In the genomic region with DNA sequence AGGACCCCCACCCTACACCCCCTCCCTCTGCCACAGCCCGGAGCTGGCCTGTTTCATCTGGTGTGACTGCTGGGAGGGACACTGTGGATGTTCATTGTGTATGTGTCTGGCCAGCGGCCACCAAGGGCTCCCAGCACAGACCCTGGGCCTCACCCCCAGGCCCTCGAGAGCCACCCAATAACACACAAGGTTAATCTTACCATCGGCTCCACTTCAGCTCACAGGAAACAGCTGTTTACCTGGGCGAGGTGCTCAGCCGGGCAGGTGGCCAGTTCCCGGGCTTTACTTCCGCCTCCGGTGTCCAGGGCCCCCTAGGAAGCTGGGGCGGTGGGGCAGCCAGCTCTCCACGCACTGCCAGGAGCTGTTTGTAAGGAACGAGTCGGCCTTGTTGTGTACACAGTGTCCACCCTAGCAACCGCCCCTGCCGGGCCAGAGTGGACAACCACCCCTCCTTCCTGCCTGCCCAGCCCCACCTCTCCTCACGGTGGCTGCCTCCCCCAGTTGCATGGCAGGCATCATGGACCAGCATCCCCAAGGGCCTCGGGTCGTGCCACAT, we compare ENCODE assay signal across 14 cellular contexts. TPM values are rescaled to one million over a fixed set of nuclear protein-coding genes. Genes with fewer than 3 reads are reported as not detected.
A peak's percentile ranks its signal among the peaks of the same experiment; 100 is the strongest.
DNase-seq lines count a peak whose midpoint lies in the region; ATAC-seq and TF ChIP-seq lines count a peak whose summit lies in the region.
"Had no signal": no experiment of that assay in that cellular context is flagged by ENCODE, and none has a peak within 500 bp of the region (broad histone marks: within the 10 kb centered on the region; RNA-seq: fewer than 3 reads in every experiment).

No MANE protein-coding gene starts in this region.

- CTCF ChIA-PET in CD4-positive, alpha-beta memory T cell (lab: Charles Lee; ENCODE audit: partially characterized antibody) = no interaction called here
- CTCF ChIA-PET in activated naive CD4-positive, alpha-beta T cell treated with anti-CD3 and anti-CD28 coated beads for 36 hours (lab: Charles Lee) = interaction anchor here (0.6 kb wide), 1 partner anchor 45 kb away, joined by 3 read pairs; no protein-coding TSS in a partner anchor

- no peak overlapping the region for H3K27ac Mint-ChIP-seq in CD4-positive, alpha-beta memory T cell
- no peak overlapping the region for H3K27ac Mint-ChIP-seq in activated naive CD4-positive, alpha-beta T cell treated with anti-CD3 and anti-CD28 coated beads for 36 hours

- no peak for ATAC-seq in HG02798 (IDR thresholded peaks at IDR 0.05; ENCODE audit: poor library complexity, unreplicated experiment)

- peak overlapping the region; percentile 58 for H3K27ac ChIP-seq in BLaER1
- peak overlapping the region; percentile 33 to 58 for H3K27ac ChIP-seq in breast epithelium
- H3K27ac ChIP-seq in CD4-positive, alpha-beta memory T cell (ENCODE audit: low read depth, low read length) = no peak overlapping the region
- H3K27ac ChIP-seq: thoracic aorta had no signal

- H3K36me3 ChIP-seq in BLaER1 (peaks cover 16% of the 10 kb centered on the region; the same call in 1 of the 2 replicates), breast epithelium (no peaks in the 10 kb centered on the region)
- H3K36me3 ChIP-seq in CD4-positive, alpha-beta memory T cell (ENCODE audit: insufficient read depth, low read length) = no peaks in the 10 kb centered on the region
- H3K36me3 ChIP-seq: thoracic aorta had no signal

- DNase-seq in NCI-H1092 treated with DMSO at 0.1 percent for 48 hours (lab: John Stamatoyannopoulos, UW) = peak; percentile 55
- peak; percentile 38 to 83 for DNase-seq in breast epithelium (ENCODE audit: low spot score in 2 of 2)
- peak; percentile 24 for DNase-seq in medulla oblongata (ENCODE audit: extremely low spot score)
- DNase-seq in CD4-positive, alpha-beta memory T cell = no peak
- DNase-seq in activated naive CD4-positive, alpha-beta T cell treated with anti-CD3 and anti-CD28 coated beads for 36 hours = no peak
- no peak for DNase-seq in NCI-H526 (lab: John Stamatoyannopoulos, UW)
- DNase-seq: activated CD4-positive, alpha-beta T cell treated with anti-CD3 and anti-CD28 coated beads for 4 hours; activated naive CD4-positive, alpha-beta T cell; NCI-H187 treated with DMSO at 0.1 percent for 48 hours had no signal

- H3K4me1 Mint-ChIP-seq in CD4-positive, alpha-beta memory T cell = peaks cover 0 to 2% (median 0%) of the 10 kb centered on the region in 4 donors
- no peaks in the 10 kb centered on the region for H3K4me1 Mint-ChIP-seq in activated naive CD4-positive, alpha-beta T cell treated with anti-CD3 and anti-CD28 coated beads for 36 hours (ENCODE audit: low read depth)

- no peak overlapping the region for H3K4me3 Mint-ChIP-seq in CD4-positive, alpha-beta memory T cell
- no peak overlapping the region for H3K4me3 Mint-ChIP-seq in activated naive CD4-positive, alpha-beta T cell treated with anti-CD3 and anti-CD28 coated beads for 36 hours
- H3K4me3 Mint-ChIP-seq: central memory CD8-positive, alpha-beta T cell had no signal

- H3K27me3 ChIP-seq in BLaER1 (no peaks in the 10 kb centered on the region), breast epithelium (no peaks in the 10 kb centered on the region)
- H3K27me3 ChIP-seq in CD4-positive, alpha-beta memory T cell (ENCODE audit: insufficient read depth, low read length) = no peaks in the 10 kb centered on the region

- H3K4me1 ChIP-seq in BLaER1 = peaks cover 75% of the 10 kb centered on the region
- peaks cover 0 to 7% of the 10 kb centered on the region in 2 donors for H3K4me1 ChIP-seq in breast epithelium
- H3K4me1 ChIP-seq in CD4-positive, alpha-beta memory T cell (ENCODE audit: insufficient read depth, low read length) = no peaks in the 10 kb centered on the region

- TF ChIP-seq POLR2A in breast epithelium (IDR thresholded peaks at IDR 0.05) = no peak

- H3K4me3 ChIP-seq in BLaER1 (no peak overlapping the region), breast epithelium (no peak overlapping the region)
- no peak overlapping the region for H3K4me3 ChIP-seq in CD4-positive, alpha-beta memory T cell (ENCODE audit: low read length in 2 of 2)
- H3K4me3 ChIP-seq: thoracic aorta had no signal

- no peaks in the 10 kb centered on the region for H3K9me3 Mint-ChIP-seq in CD4-positive, alpha-beta memory T cell
- H3K9me3 Mint-ChIP-seq in activated naive CD4-positive, alpha-beta T cell treated with anti-CD3 and anti-CD28 coated beads for 36 hours = no peaks in the 10 kb centered on the region
- H3K9me3 Mint-ChIP-seq: central memory CD8-positive, alpha-beta T cell had no signal

- H4K20me1 ChIP-seq in BLaER1 = 0 out of 2 replicates have a peak, but pooled peaks cover 12% of the 10 kb centered on the region

- H3K9me3 ChIP-seq in BLaER1 (no peaks in the 10 kb centered on the region), breast epithelium (no peaks in the 10 kb centered on the region)
- H3K9me3 ChIP-seq in CD4-positive, alpha-beta memory T cell (ENCODE audit: control insufficient read depth in 1 of 2, low read length in 2 of 2) = no peaks in the 10 kb centered on the region
- H3K9me3 ChIP-seq: thoracic aorta had no signal

- no peaks in the 10 kb centered on the region for H3K27me3 Mint-ChIP-seq in CD4-positive, alpha-beta memory T cell
- H3K27me3 Mint-ChIP-seq in activated naive CD4-positive, alpha-beta T cell treated with anti-CD3 and anti-CD28 coated beads for 36 hours (ENCODE audit: low read depth) = no peaks in the 10 kb centered on the region
- H3K27me3 Mint-ChIP-seq: central memory CD8-positive, alpha-beta T cell had no signal

- peaks cover 0 to 2% of the 10 kb centered on the region in 2 donors for H3K36me3 Mint-ChIP-seq in CD4-positive, alpha-beta memory T cell
- H3K36me3 Mint-ChIP-seq in activated naive CD4-positive, alpha-beta T cell treated with anti-CD3 and anti-CD28 coated beads for 36 hours (ENCODE audit: low read depth) = no peaks in the 10 kb centered on the region

- peak overlapping the region; percentile 66 for H3K4me2 ChIP-seq in BLaER1

- POLR2A ChIA-PET in CD4-positive, alpha-beta memory T cell (lab: Charles Lee; ENCODE audit: partially characterized antibody) = no interaction called here

- intact Hi-C loops in breast epithelium (cut with DNase I; ENCODE audit: low total_unique reads) = no loop called here
- intact Hi-C loops in CD4-positive, alpha-beta memory T cell (cut with micrococcal nuclease) = no loop called here
- intact Hi-C loops in activated naive CD4-positive, alpha-beta T cell treated with anti-CD3 and anti-CD28 coated beads for 36 hours (cut with micrococcal nuclease) = no loop called here

- no peak overlapping the region; the same call in 1 of the 2 replicates for H3K9ac ChIP-seq in BLaER1

- no peak for TF ChIP-seq CTCF in breast epithelium (IDR thresholded peaks at IDR 0.05)

RNA-seq across cellular contexts. Expression of gene COMP, which starts 49.5 kb away (rescaled TPM):
- 1 to 10 TPM; 1.0 to 4.9 (median 2.2) TPM for total RNA-seq in breast epithelium
- total RNA-seq in CD4-positive, alpha-beta memory T cell = not detected
- not detected for polyA plus RNA-seq in CD4-positive, alpha-beta memory T cell
- not detected for total RNA-seq in activated naive CD4-positive, alpha-beta T cell treated with anti-CD3 and anti-CD28 coated beads for 36 hours
- total RNA-seq: kidney epithelial cell had no signal

RNA-seq across cellular contexts. Expression of gene CRTC1, which starts 58.2 kb away (rescaled TPM):
- total RNA-seq in breast epithelium = 1 to 10 TPM; 4.8 to 6.1 (median 5.9) TPM
- 10 to 100 TPM; 19.6 to 20.8 TPM for total RNA-seq in CD4-positive, alpha-beta memory T cell
- 1 to 10 TPM in 1 of 2 donors, not detected in 1; 1.7 TPM for polyA plus RNA-seq in CD4-positive, alpha-beta memory T cell
- 1 to 10 TPM; 4.0 to 4.2 TPM for total RNA-seq in activated naive CD4-positive, alpha-beta T cell treated with anti-CD3 and anti-CD28 coated beads for 36 hours

Comparison
In these comparisons a context has a peak if more than half of its experiments do, and no peak if none do; other contexts are left out.
1. DNase-seq: peak in NCI-H1092 treated with DMSO at 0.1 percent for 48 hours (single experiment), breast epithelium (2 of 2) and medulla oblongata (single experiment); none in CD4-positive, alpha-beta memory T cell (0 of 5), activated naive CD4-positive, alpha-beta T cell treated with anti-CD3 and anti-CD28 coated beads for 36 hours (single experiment) and NCI-H526 (0 of 2).